Comparison of ENCODE assay signal across 3 cellular contexts in genomic region chr7:90187507-90188050, GRCh38.
TF ChIP-seq lines count a peak whose summit lies in the region.

No MANE protein-coding gene starts in this region.

TF ChIP-seq in HCT116, 20 proteins besides CTCF, POLR2A, EP300 and RAD21:
- TF ChIP-seq YY1 (IDR thresholded peaks at IDR 0.05; ENCODE audit: extremely low read depth, insufficient replicate concordance, low read depth, low read length) (no peak), ELF1 (IDR thresholded peaks at IDR 0.05; ENCODE audit: borderline replicate concordance, low read depth) (no peak), EZH2 (IDR thresholded peaks at IDR 0.05) (no peak), ZFX (IDR thresholded peaks at IDR 0.05) (no peak), ZBTB33 (IDR thresholded peaks at IDR 0.05; ENCODE audit: extremely low read depth, insufficient replicate concordance, low read length) (no peak), SIN3A (IDR thresholded peaks at IDR 0.05; ENCODE audit: low read depth) (no peak), ZNF274 (IDR thresholded peaks at IDR 0.05; ENCODE audit: low read depth, low read length) (no peak), MAX (IDR thresholded peaks at IDR 0.05) (no peak), SRF (IDR thresholded peaks at IDR 0.05; ENCODE audit: low read depth) (no peak), JUND (IDR thresholded peaks at IDR 0.05) (no peak), EGR1 (IDR thresholded peaks at IDR 0.05; ENCODE audit: low read depth) (no peak), POLR2AphosphoS5 (IDR thresholded peaks at IDR 0.05; ENCODE audit: low read depth, low read length) (no peak), ATF3 (IDR thresholded peaks at IDR 0.05) (no peak)

TF ChIP-seq in K562, 482 proteins besides CTCF, POLR2A, EP300 and RAD21:
- TF ChIP-seq DACH1 (IDR thresholded peaks at IDR 0.05; ENCODE audit: partially characterized antibody): peak; percentile 62
- TF ChIP-seq GMEB1 (CRISPR knock-in tag; IDR thresholded peaks at IDR 0.05): no peak

TF ChIP-seq in GM23338, 12 proteins besides CTCF, POLR2A, EP300 and RAD21:
- TF ChIP-seq ZNF462 (CRISPR knock-in tag; IDR thresholded peaks at IDR 0.05) (no peak), ZNF114 (CRISPR knock-in tag; IDR thresholded peaks at IDR 0.05) (no peak), REST (IDR thresholded peaks at IDR 0.05; ENCODE audit: unreplicated experiment) (no peak), EZH2 (IDR thresholded peaks at IDR 0.05; ENCODE audit: low read depth, unreplicated experiment) (no peak), JUNB (IDR thresholded peaks at IDR 0.05; ENCODE audit: unreplicated experiment) (no peak)
